23 cellular contexts compared by ENCODE assay signal in genomic region chr11:126127898-126128297, GRCh38.
DNase-seq lines count a peak whose midpoint lies in the region; ATAC-seq, FAIRE-seq and TF ChIP-seq lines count a peak whose summit lies in the region.
"Had no signal": no experiment of that assay in that cellular context is flagged by ENCODE, and none has a peak within 500 bp of the region (broad histone marks: within the 10 kb centered on the region; RNA-seq: fewer than 3 reads in every experiment).

No MANE protein-coding gene starts in this region.

- TF ChIP-seq POLR2A in adrenal gland (IDR thresholded peaks at IDR 0.05) = no peak

- no peak overlapping the region for H3K9ac ChIP-seq in kidney (ENCODE audit: low read length in 2 of 2)
- H3K9ac ChIP-seq: BLaER1 treated with 17β-estradiol and CSF1 and Interleukin-3, amounts not matched to agents 10 nM and 100 nM had no signal

- H3K27me3 ChIP-seq in adrenal gland (no peaks in the 10 kb centered on the region), small intestine (ENCODE audit: control insufficient read depth in 2 of 2, insufficient read depth in 2 of 2, low read length in 2 of 2) (no peaks in the 10 kb centered on the region), brain microvascular endothelial cell (replicated peaks) (no peaks in the 10 kb centered on the region)
- H3K27me3 ChIP-seq: BLaER1 treated with 17β-estradiol and CSF1 and Interleukin-3, amounts not matched to agents 10 nM and 100 nM; gastrocnemius medialis; Peyer's patch had no signal

- H3K4me1 ChIP-seq in adrenal gland (replicated peaks in 1 of 2) (peaks cover 0 to 27% of the 10 kb centered on the region in 2 donors), kidney (ENCODE audit: control insufficient read depth in 1 of 2, insufficient read depth in 1 of 2, low read depth in 1 of 2, low read length in 2 of 2) (no peaks in the 10 kb centered on the region), small intestine (ENCODE audit: control insufficient read depth in 2 of 2, insufficient read depth in 1 of 2, low read depth in 1 of 2, low read length in 1 of 2) (no peaks in the 10 kb centered on the region)
- H3K4me1 ChIP-seq: gastrocnemius medialis, prostate gland had no signal

- WGBS in adrenal gland, 4 donors = 12 to 27% (median 13%) methylated on average over 5 to 6 of the region's 6 CpGs
- 7 to 22% (median 12%) methylated on average over 6 of the region's 6 CpGs for WGBS in small intestine, 3 donors

- H3K9me3 ChIP-seq in adrenal gland (replicated peaks in 1 of 3) = no peaks in the 10 kb centered on the region
- H3K9me3 ChIP-seq in kidney (ENCODE audit: control insufficient read depth in 1 of 2, low read length in 2 of 2) = no peaks in the 10 kb centered on the region
- no peaks in the 10 kb centered on the region for H3K9me3 ChIP-seq in small intestine (ENCODE audit: control insufficient read depth, low read depth)
- H3K9me3 ChIP-seq: BLaER1 treated with 17β-estradiol and CSF1 and Interleukin-3, amounts not matched to agents 10 nM and 100 nM; gastrocnemius medialis; Peyer's patch; prostate gland had no signal

- H3K4me3 ChIP-seq in adrenal gland (no peak overlapping the region), kidney (ENCODE audit: low read length in 2 of 2) (no peak overlapping the region), small intestine (ENCODE audit: low read depth in 1 of 2, low read length in 2 of 2) (peak overlapping the region in 1 of 2 donors; percentile 2), brain microvascular endothelial cell (ENCODE audit: low read depth, low read length) (no peak overlapping the region)
- H3K4me3 ChIP-seq: BLaER1 treated with 17β-estradiol and CSF1 and Interleukin-3, amounts not matched to agents 10 nM and 100 nM; gastrocnemius medialis; Peyer's patch; prostate gland; skin epidermis had no signal

- no peak for TF ChIP-seq CTCF in adrenal gland (IDR thresholded peaks at IDR 0.05)
- no peak for TF ChIP-seq CTCF in kidney (IDR thresholded peaks at IDR 0.05; ENCODE audit: borderline replicate concordance, extremely low read depth, insufficient read depth)
- no peak for TF ChIP-seq CTCF in brain microvascular endothelial cell (IDR thresholded peaks at IDR 0.05; ENCODE audit: low read depth, low read length, missing control alignments)

- FAIRE-seq in kidney (lab: Jason Lieb, UNC) (no peak), small intestine (lab: Jason Lieb, UNC) (no peak), HTR-8/SVneo (lab: Jason Lieb, UNC) (no peak)

- in situ Hi-C loops in G401 (cut with HindIII; ENCODE audit: low sequenced_read_pairs) (no loop called here), brain microvascular endothelial cell (cut with HindIII; ENCODE audit: low pct_ligation_motif_present, low sequenced_read_pairs) (no loop called here)

- H3K36me3 ChIP-seq in adrenal gland (replicated peaks in 1 of 2) (no peaks in the 10 kb centered on the region), kidney (ENCODE audit: control insufficient read depth in 1 of 2, insufficient read depth in 2 of 2, low read length in 2 of 2) (no peaks in the 10 kb centered on the region), small intestine (ENCODE audit: control insufficient read depth in 2 of 2, insufficient read depth in 2 of 2, low read length in 2 of 2) (no peaks in the 10 kb centered on the region), brain microvascular endothelial cell (replicated peaks) (no peaks in the 10 kb centered on the region)
- H3K36me3 ChIP-seq: gastrocnemius medialis, Peyer's patch, prostate gland had no signal

- intact Hi-C loops in adrenal gland (cut with DNase I) (no loop called here), kidney (cut with DNase I) (no loop called here)

- peak overlapping the region in 1 of 5 donors; percentile 40 for H3K27ac ChIP-seq in adrenal gland
- no peak overlapping the region for H3K27ac ChIP-seq in kidney (ENCODE audit: low read depth in 2 of 2, low read length in 2 of 2)
- H3K27ac ChIP-seq in small intestine (ENCODE audit: low read depth in 1 of 2, low read length in 1 of 2) = no peak overlapping the region
- no peak overlapping the region for H3K27ac ChIP-seq in brain microvascular endothelial cell
- H3K27ac ChIP-seq: BLaER1 treated with 17β-estradiol and CSF1 and Interleukin-3, amounts not matched to agents 10 nM and 100 nM; gastrocnemius medialis; Peyer's patch; prostate gland had no signal

- ATAC-seq in HG03095 (IDR thresholded peaks at IDR 0.05; ENCODE audit: unreplicated experiment) = no peak
- ATAC-seq: esophagus mucosa, gastrocnemius medialis had no signal

- DNase-seq in G401 (ENCODE audit: low spot score) = peak; percentile 97
- DNase-seq in adrenal gland = peak in 5 of 7 donors; percentile 49 to 76 (median 67)
- DNase-seq in kidney = peak; percentile 21
- peak; percentile 19 for DNase-seq in small intestine
- no peak for DNase-seq in NCI-H2196 treated with DMSO at 0.1 percent for 48 hours (lab: John Stamatoyannopoulos, UW; ENCODE audit: unreplicated experiment)
- no peak for DNase-seq in brain microvascular endothelial cell
- no peak for DNase-seq in HTR-8/SVneo (ENCODE audit: insufficient read length, low spot score)
- DNase-seq: activated CD4-positive, alpha-beta T cell treated with anti-CD3 and anti-CD28 coated beads, Interleukin-2, amount 10 ng/mL, durations not matched to agents 24 days and 14 days; effector memory CD4-positive, alpha-beta T cell; gastrocnemius medialis; H7; KBM-7; MM.1S; NCI-H1417 treated with DMSO at 0.1 percent for 48 hours; NCI-H526; Peyer's patch; stimulated activated CD4-positive, alpha-beta T cell treated with anti-CD3 and anti-CD28 coated beads, Interleukin-4, amount 100 ng/mL, for 24 hours; stimulated activated naive CD4-positive, alpha-beta T cell treated with Interleukin-2 at 50 U/mL for 16 hours had no signal

Comparison
In these comparisons a context has a peak if more than half of its experiments do, and no peak if none do; other contexts are left out.
1. DNase-seq: peak in G401 (single experiment), adrenal gland (5 of 7), kidney (single experiment) and small intestine (single experiment); none in NCI-H2196 treated with DMSO at 0.1 percent for 48 hours (single experiment), brain microvascular endothelial cell (single experiment) and HTR-8/SVneo (single experiment).